26 cellular contexts compared by ENCODE assay signal in genomic region chr1:229964281-229964680, GRCh38.
"Had no signal": no experiment of that assay in that cellular context is flagged by ENCODE, and none has a peak within 500 bp of the region (broad histone marks: within the 10 kb centered on the region; RNA-seq: fewer than 3 reads in every experiment).

No MANE protein-coding gene starts in this region.

- H3K27me3 ChIP-seq: esophagus muscularis mucosa, pancreas, right lobe of liver, thyroid gland, vagina had no signal

- H3K36me3 ChIP-seq: esophagus muscularis mucosa, heart right ventricle, lower lobe of right lung, pancreas, right lobe of liver, stomach, thyroid gland, vagina had no signal

- H3K9me3 ChIP-seq: esophagus muscularis mucosa, lower lobe of right lung, pancreas, right lobe of liver, stomach, thyroid gland, vagina had no signal

- ATAC-seq: heart right ventricle; left ventricle myocardium superior; lower lobe of right lung; natural killer cell; pancreas; right lobe of liver; stimulated activated effector memory CD8-positive, alpha-beta T cell treated with anti-CD3 and anti-CD28 coated beads, Interleukin-12 subunit alpha, Interleukin-12 subunit beta, amount 100 ng/mL, for 72 hours had no signal

- H3K4me2 ChIP-seq: smooth muscle cell had no signal

- H3K4me1 ChIP-seq: esophagus muscularis mucosa, heart right ventricle, lower lobe of right lung, pancreas, right lobe of liver, stomach, thyroid gland, vagina had no signal

- DNase-seq: dermis blood vessel endothelial cell; effector memory CD4-positive, alpha-beta T cell; foreskin melanocyte; glutamatergic neuron; heart right ventricle; hippocampal formation; islet precursor cell; kidney glomerular epithelial cell; left ventricle myocardium superior; lower lobe of right lung; natural killer cell; occipital lobe; pancreas; right lobe of liver; stimulated activated CD4-positive, alpha-beta T cell treated with anti-CD3 and anti-CD28 coated beads, Interleukin-12 subunit alpha, Interleukin-12 subunit beta, amount 100 ng/mL, for 4 hours; stimulated activated CD4-positive, alpha-beta T cell treated with anti-CD3 and anti-CD28 coated beads, Interleukin-2, amount 100 ng/mL, for 24 hours; stimulated activated CD4-positive, alpha-beta T cell treated with anti-CD3 and anti-CD28 coated beads, Interleukin-4, amount 100 ng/mL, for 24 hours; stimulated activated naive CD4-positive, alpha-beta T cell treated with Interleukin-2 at 50 U/mL for 16 hours; stomach; thyroid gland; trophoblast cell had no signal

- H3K27ac ChIP-seq: coronary artery, esophagus muscularis mucosa, heart right ventricle, lower lobe of right lung, pancreas, right lobe of liver, stomach, thyroid gland, vagina had no signal

- H3K4me3 ChIP-seq: coronary artery, esophagus muscularis mucosa, heart right ventricle, lower lobe of right lung, pancreas, right lobe of liver, smooth muscle cell, stomach, thyroid gland, vagina had no signal
